Comparison of ENCODE assay signal across 8 cellular contexts in the genomic region with DNA sequence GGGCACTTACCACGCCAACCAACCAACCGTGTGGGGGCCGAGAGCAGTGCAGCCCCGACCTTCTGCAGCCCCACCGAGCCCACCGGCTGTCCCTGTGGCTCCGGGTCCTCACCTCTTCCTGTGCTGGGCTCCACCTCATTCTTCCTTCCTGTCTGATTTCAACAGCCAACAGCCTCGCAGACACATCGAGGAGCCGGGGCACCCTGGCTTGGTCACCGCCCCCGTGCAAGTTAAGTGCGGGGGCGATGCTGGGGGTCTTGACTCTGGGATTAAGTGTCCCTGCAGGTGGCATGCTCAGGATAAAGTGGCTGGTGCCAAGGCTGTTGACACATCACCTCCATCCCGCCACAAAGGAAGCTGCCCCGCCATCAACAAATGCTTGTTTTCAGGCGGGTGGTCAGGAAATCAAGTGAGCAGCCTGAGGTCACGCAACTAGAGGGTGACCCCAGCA. TPM values are rescaled to one million over a fixed set of nuclear protein-coding genes. Genes with fewer than 3 reads are reported as not detected.
DNase-seq lines count a peak whose midpoint lies in the region; ATAC-seq, FAIRE-seq and TF ChIP-seq lines count a peak whose summit lies in the region.

A gene with protein sequence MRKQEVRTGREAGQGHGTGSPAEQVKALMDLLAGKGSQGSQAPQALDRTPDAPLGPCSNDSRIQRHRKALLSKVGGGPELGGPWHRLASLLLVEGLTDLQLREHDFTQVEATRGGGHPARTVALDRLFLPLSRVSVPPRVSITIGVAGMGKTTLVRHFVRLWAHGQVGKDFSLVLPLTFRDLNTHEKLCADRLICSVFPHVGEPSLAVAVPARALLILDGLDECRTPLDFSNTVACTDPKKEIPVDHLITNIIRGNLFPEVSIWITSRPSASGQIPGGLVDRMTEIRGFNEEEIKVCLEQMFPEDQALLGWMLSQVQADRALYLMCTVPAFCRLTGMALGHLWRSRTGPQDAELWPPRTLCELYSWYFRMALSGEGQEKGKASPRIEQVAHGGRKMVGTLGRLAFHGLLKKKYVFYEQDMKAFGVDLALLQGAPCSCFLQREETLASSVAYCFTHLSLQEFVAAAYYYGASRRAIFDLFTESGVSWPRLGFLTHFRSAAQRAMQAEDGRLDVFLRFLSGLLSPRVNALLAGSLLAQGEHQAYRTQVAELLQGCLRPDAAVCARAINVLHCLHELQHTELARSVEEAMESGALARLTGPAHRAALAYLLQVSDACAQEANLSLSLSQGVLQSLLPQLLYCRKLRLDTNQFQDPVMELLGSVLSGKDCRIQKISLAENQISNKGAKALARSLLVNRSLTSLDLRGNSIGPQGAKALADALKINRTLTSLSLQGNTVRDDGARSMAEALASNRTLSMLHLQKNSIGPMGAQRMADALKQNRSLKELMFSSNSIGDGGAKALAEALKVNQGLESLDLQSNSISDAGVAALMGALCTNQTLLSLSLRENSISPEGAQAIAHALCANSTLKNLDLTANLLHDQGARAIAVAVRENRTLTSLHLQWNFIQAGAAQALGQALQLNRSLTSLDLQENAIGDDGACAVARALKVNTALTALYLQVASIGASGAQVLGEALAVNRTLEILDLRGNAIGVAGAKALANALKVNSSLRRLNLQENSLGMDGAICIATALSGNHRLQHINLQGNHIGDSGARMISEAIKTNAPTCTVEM (minus strand): TSS at position 102 of the 451 bp plus-strand sequence. CDS start 12,367 bp downstream, outside the sequence.

- no peak for FAIRE-seq in RCC 7860 (lab: Jason Lieb, UNC)

- H3K4me3 ChIP-seq in tibial artery, result no peak within 1 kb of the TSS

- intact Hi-C loops in left ventricle myocardium superior (cut with micrococcal nuclease) (no loop called here), Right ventricle myocardium inferior (cut with DNase I) (no loop called here), tibial artery (cut with DNase I; ENCODE audit: low total_unique reads) (no loop called here)

- peaks cover 0 to 27% of the 10 kb centered on the region in 2 donors for H3K27me3 ChIP-seq in tibial artery

- peak; percentile 21 for ATAC-seq in left ventricle myocardium superior
- ATAC-seq in Right ventricle myocardium inferior, result no peak
- peak; percentile 28 for ATAC-seq in left lobe of liver

- H3K4me1 ChIP-seq in tibial artery, result peaks cover 0 to 8% (median 3%) of the 10 kb centered on the region in 4 donors

- CTCF ChIA-PET in activated CD8-positive, alpha-beta memory T cell treated with anti-CD3 and anti-CD28 coated beads for 36 hours (lab: Charles Lee), result no interaction called here

- TF ChIP-seq CTCF in tibial artery (IDR thresholded peaks at IDR 0.05), result no peak

- DNase-seq in left ventricle myocardium superior (no peak), Right ventricle myocardium inferior (ENCODE audit: missing footprints) (no peak), left lobe of liver (ENCODE audit: low spot score) (no peak), caudate nucleus (lab: John Stamatoyannopoulos, UW) (no peak), RCC 7860 (ENCODE audit: low spot score) (no peak), NCI-H128 (lab: John Stamatoyannopoulos, UW; ENCODE audit: unreplicated experiment) (no peak), tibial artery (no peak)

- H3K9me3 ChIP-seq in tibial artery, result no peaks in the 10 kb centered on the region

- H3K27ac ChIP-seq in caudate nucleus (ENCODE audit: low read depth, low read length), result no peak within 1 kb of the TSS
- no peak within 1 kb of the TSS for H3K27ac ChIP-seq in tibial artery

- POLR2A ChIA-PET in activated CD8-positive, alpha-beta memory T cell treated with anti-CD3 and anti-CD28 coated beads for 36 hours (lab: Charles Lee), result interaction anchor here (0.6 kb wide), 1 partner anchor 30 kb away, joined by 3 read pairs; no protein-coding TSS in a partner anchor

- peaks cover 0 to 5% (median 0%) of the 10 kb centered on the region in 3 donors for H3K36me3 ChIP-seq in tibial artery

RNA-seq across cellular contexts. Expression of the gene that starts here (rescaled TPM):
- total RNA-seq in left ventricle myocardium superior (1.1 TPM), Right ventricle myocardium inferior (1.0 TPM), left lobe of liver (0.81 TPM)
- total RNA-seq in activated CD8-positive, alpha-beta memory T cell treated with anti-CD3 and anti-CD28 coated beads for 36 hours, result 10 to 100 TPM; 12.6 TPM

Comparison
In these comparisons a context has a peak if more than half of its experiments do, and no peak if none do; other contexts are left out.
1. Peak in ATAC-seq in left lobe of liver; RNA of the gene not detected or under 1 TPM.